Comparison of ENCODE assay signal across 22 cellular contexts in genomic region chr9:89621676-89622075, GRCh38. TPM values are rescaled to one million over a fixed set of nuclear protein-coding genes. Genes with fewer than 3 reads are reported as not detected.
"Had no signal": no experiment of that assay in that cellular context is flagged by ENCODE, and none has a peak within 500 bp of the region (broad histone marks: within the 10 kb centered on the region; RNA-seq: fewer than 3 reads in every experiment).

No MANE protein-coding gene starts in this region.

- DNase-seq: activated CD4-positive, alpha-beta T cell treated with anti-CD3 and anti-CD28 coated beads for 48 hours; activated CD8-positive, alpha-beta memory T cell treated with anti-CD3 and anti-CD28 coated beads, Interleukin-2, amount 50 U/mL, for 4 hours; activated CD8-positive, alpha-beta T cell treated with anti-CD3 and anti-CD28 coated beads, Interleukin-2, amount 10 ng/mL, durations not matched to agents 7 days and 5 days; activated naive CD8-positive, alpha-beta T cell treated with anti-CD3 and anti-CD28 coated beads for 36 hours; activated T-cell treated with anti-CD3 and anti-CD28 coated beads, Interleukin-2, amount 50 U/mL, for 72 hours; brain microvascular endothelial cell; dermis blood vessel endothelial cell; effector memory CD8-positive, alpha-beta T cell; islet precursor cell; left lung; mesenchymal stem cell; occipital lobe; SJCRH30; stimulated activated CD4-positive, alpha-beta T cell treated with anti-CD3 and anti-CD28 coated beads, Interleukin-4, amount 100 ng/mL, for 4 hours; stimulated activated CD8-positive, alpha-beta memory T cell treated with anti-CD3 and anti-CD28 coated beads, Interleukin-4, amount 100 ng/mL, for 48 hours; stimulated activated naive CD4-positive, alpha-beta T cell treated with Interleukin-2 at 50 U/mL for 16 hours; T-helper 17 cell had no signal

- H3K36me3 Mint-ChIP-seq: activated naive CD8-positive, alpha-beta T cell treated with anti-CD3 and anti-CD28 coated beads for 36 hours; natural killer cell treated with Interleukin-12 subunit alpha and Interleukin-12 subunit beta and Interleukin-15 and Interleukin-18, amount 100 ng/mL, for 72 hours; WTC11 had no signal

- ATAC-seq: activated CD8-positive, alpha-beta T cell treated with anti-CD3 and anti-CD28 coated beads, Interleukin-2, amount 10 ng/mL, durations not matched to agents 7 days and 5 days; activated T-cell treated with anti-CD3 and anti-CD28 coated beads, Interleukin-2, amount 50 U/mL, for 72 hours; effector memory CD8-positive, alpha-beta T cell; left lung; natural killer cell treated with Interleukin-12 subunit alpha and Interleukin-12 subunit beta and Interleukin-15 and Interleukin-18, amount 100 ng/mL, for 72 hours; T-helper 17 cell; WTC11 had no signal

- H3K9me3 ChIP-seq: left lung, SJCRH30 had no signal

- H3K4me1 Mint-ChIP-seq: activated naive CD8-positive, alpha-beta T cell treated with anti-CD3 and anti-CD28 coated beads for 36 hours had no signal

- H3K4me3 Mint-ChIP-seq: activated CD8-positive, alpha-beta T cell treated with anti-CD3 and anti-CD28 coated beads, Interleukin-2, amount 10 ng/mL, durations not matched to agents 7 days and 5 days; activated naive CD8-positive, alpha-beta T cell treated with anti-CD3 and anti-CD28 coated beads for 36 hours; activated T-cell treated with anti-CD3 and anti-CD28 coated beads, Interleukin-2, amount 50 U/mL, for 72 hours; effector memory CD8-positive, alpha-beta T cell; natural killer cell treated with Interleukin-12 subunit alpha and Interleukin-12 subunit beta and Interleukin-15 and Interleukin-18, amount 100 ng/mL, for 72 hours; T-helper 17 cell; WTC11 had no signal

- H3K4me3 ChIP-seq: hepatocyte, left lung, SJCRH30, skin epidermis had no signal

- H3K9me3 Mint-ChIP-seq: activated naive CD8-positive, alpha-beta T cell treated with anti-CD3 and anti-CD28 coated beads for 36 hours; activated T-cell treated with anti-CD3 and anti-CD28 coated beads, Interleukin-2, amount 50 U/mL, for 72 hours; effector memory CD8-positive, alpha-beta T cell; natural killer cell treated with Interleukin-12 subunit alpha and Interleukin-12 subunit beta and Interleukin-15 and Interleukin-18, amount 100 ng/mL, for 72 hours; WTC11 had no signal

- H3K27me3 ChIP-seq: brain microvascular endothelial cell, hepatocyte, left lung, SJCRH30 had no signal

- H3K27ac ChIP-seq: brain microvascular endothelial cell, epithelial cell of prostate, hepatocyte, left lung, SJCRH30, skin epidermis had no signal

- H3K27me3 Mint-ChIP-seq: activated naive CD8-positive, alpha-beta T cell treated with anti-CD3 and anti-CD28 coated beads for 36 hours; T-helper 17 cell had no signal

- H3K36me3 ChIP-seq: brain microvascular endothelial cell, left lung, SJCRH30 had no signal

RNA-seq across cellular contexts. Expression of gene GADD45G, which starts 16.9 kb away (rescaled TPM):
- total RNA-seq: dermis blood vessel endothelial cell had no signal
